ENCODE assay signal across 1 cellular context in genomic region chr3:177338697-177339219, GRCh38.
TF ChIP-seq lines count a peak whose summit lies in the region.

No MANE protein-coding gene starts in this region.

TF ChIP-seq in HepG2, 621 proteins besides CTCF, POLR2A, EP300 and RAD21 (continued from another document and continues in another):
- peak; percentile 74; the same call in 1 of the 2 replicates for TF ChIP-seq ZNF792 (CRISPR knock-in tag; IDR thresholded peaks at IDR 0.05)
- TF ChIP-seq ZNF772 (CRISPR knock-in tag; IDR thresholded peaks at IDR 0.05) = peak; percentile 56; the same call in 1 of the 2 replicates
- no peak for TF ChIP-seq SYNCRIP (IDR thresholded peaks at IDR 0.05; ENCODE audit: insufficient read depth, low read depth, low read length)
- TF ChIP-seq KLF13 (CRISPR knock-in tag; IDR thresholded peaks at IDR 0.05) = no peak
- TF ChIP-seq ZNF839 (CRISPR knock-in tag; IDR thresholded peaks at IDR 0.05; ENCODE audit: borderline replicate concordance) = no peak
- TF ChIP-seq TFDP2 (CRISPR knock-in tag; IDR thresholded peaks at IDR 0.05) = 0 out of 2 replicates have a peak, but pooled peaks have one; percentile 35
- TF ChIP-seq MATR3 (CRISPR knock-in tag; IDR thresholded peaks at IDR 0.05) = no peak
- no peak for TF ChIP-seq ZNF546 (CRISPR knock-in tag; conservative IDR thresholded peaks at IDR 0.05)
- peak; percentile 44; the same call in 1 of the 2 replicates for TF ChIP-seq ZNF275 (CRISPR knock-in tag; IDR thresholded peaks at IDR 0.05; ENCODE audit: borderline replicate concordance)
- peak; percentile 66; the same call in 1 of the 2 replicates for TF ChIP-seq ZNF564 (CRISPR knock-in tag; IDR thresholded peaks at IDR 0.05)
- TF ChIP-seq BCLAF1 (IDR thresholded peaks at IDR 0.05) = no peak
- TF ChIP-seq PAX8 (CRISPR knock-in tag; IDR thresholded peaks at IDR 0.05; ENCODE audit: borderline replicate concordance) = no peak
- TF ChIP-seq ZNF605 (CRISPR knock-in tag; IDR thresholded peaks at IDR 0.05) = no peak
- TF ChIP-seq MIER3 (CRISPR knock-in tag; IDR thresholded peaks at IDR 0.05; ENCODE audit: borderline replicate concordance) = peak; percentile 66; the same call in 1 of the 2 replicates
- no peak for TF ChIP-seq ZZZ3 (CRISPR knock-in tag; IDR thresholded peaks at IDR 0.05; ENCODE audit: borderline replicate concordance)
- no peak for TF ChIP-seq ZNF160 (CRISPR knock-in tag; IDR thresholded peaks at IDR 0.05)
- peak in 1 of 2 experiments; percentile 43; a peak in 1 of 4 replicates for TF ChIP-seq REST (IDR thresholded peaks at IDR 0.05; ENCODE audit: borderline replicate concordance in 1 of 2, low read depth in 1 of 2, low read length in 2 of 2)
- no peak for TF ChIP-seq SCMH1 (CRISPR knock-in tag; IDR thresholded peaks at IDR 0.05; ENCODE audit: borderline replicate concordance)
- TF ChIP-seq SRF (IDR thresholded peaks at IDR 0.05; ENCODE audit: low read depth, low read length) = no peak
- peak; percentile 71; the same call in 1 of the 2 replicates for TF ChIP-seq LCORL (IDR thresholded peaks at IDR 0.05)
- peak; percentile 81 for TF ChIP-seq LCORL (CRISPR knock-in tag; IDR thresholded peaks at IDR 0.05)
- no peak for TF ChIP-seq CENPX (CRISPR knock-in tag; IDR thresholded peaks at IDR 0.05)
- TF ChIP-seq DNMT3B (CRISPR knock-in tag; conservative IDR thresholded peaks at IDR 0.05) = no peak
- TF ChIP-seq ELF4 (CRISPR knock-in tag; IDR thresholded peaks at IDR 0.05; ENCODE audit: borderline replicate concordance) = 0 out of 2 replicates have a peak, but pooled peaks have one; percentile 1
- no peak for TF ChIP-seq NR2F2 (IDR thresholded peaks at IDR 0.05; ENCODE audit: borderline replicate concordance, low read depth)
- no peak for TF ChIP-seq ZNF780A (CRISPR knock-in tag; IDR thresholded peaks at IDR 0.05)
- no peak for TF ChIP-seq HINFP (CRISPR knock-in tag; IDR thresholded peaks at IDR 0.05; ENCODE audit: low read depth)
- TF ChIP-seq ELK4 (CRISPR knock-in tag; IDR thresholded peaks at IDR 0.05; ENCODE audit: borderline replicate concordance) = no peak
- no peak for TF ChIP-seq EED (CRISPR knock-in tag; IDR thresholded peaks at IDR 0.05)
- TF ChIP-seq ZKSCAN8 (CRISPR knock-in tag; IDR thresholded peaks at IDR 0.05; ENCODE audit: borderline replicate concordance) = peak; percentile 75; the same call in 1 of the 2 replicates
- TF ChIP-seq ZNF326 (CRISPR knock-in tag; IDR thresholded peaks at IDR 0.05; ENCODE audit: borderline replicate concordance) = no peak
- no peak for TF ChIP-seq HIC2 (CRISPR knock-in tag; IDR thresholded peaks at IDR 0.05; ENCODE audit: low read depth)
- TF ChIP-seq ZNF280B (CRISPR knock-in tag; IDR thresholded peaks at IDR 0.05; ENCODE audit: borderline replicate concordance) = no peak
- no peak for TF ChIP-seq CC2D1A (CRISPR knock-in tag; IDR thresholded peaks at IDR 0.05)
- TF ChIP-seq CAMTA2 (CRISPR knock-in tag; IDR thresholded peaks at IDR 0.05; ENCODE audit: borderline replicate concordance) = no peak
- TF ChIP-seq ZNF704 (CRISPR knock-in tag; IDR thresholded peaks at IDR 0.05; ENCODE audit: borderline replicate concordance) = no peak
- TF ChIP-seq ZNF317 (CRISPR knock-in tag; IDR thresholded peaks at IDR 0.05) = peak; percentile 29; the same call in 1 of the 2 replicates
- no peak; the same call in 1 of the 2 replicates for TF ChIP-seq STAG1 (CRISPR knock-in tag; IDR thresholded peaks at IDR 0.05)
- TF ChIP-seq RFX5 (IDR thresholded peaks at IDR 0.05; ENCODE audit: low read depth, low read length) = no peak
